8 cellular contexts compared by ENCODE assay signal in genomic region chr18:77063256-77063655, GRCh38.
A peak's percentile ranks its signal among the peaks of the same experiment; 100 is the strongest.
DNase-seq lines count a peak whose midpoint lies in the region; ATAC-seq, FAIRE-seq and TF ChIP-seq lines count a peak whose summit lies in the region.

No MANE protein-coding gene starts in this region.

- H3K4me1 ChIP-seq in neutrophil (ENCODE audit: control insufficient read depth in 1 of 2, insufficient read depth in 1 of 2, low read depth in 1 of 2, low read length in 1 of 2) = peaks cover 92 to 94% of the 10 kb centered on the region in 2 experiments

- DNase-seq in RCC 7860 (ENCODE audit: low spot score) (peak; percentile 65), NCI-H1048 (lab: John Stamatoyannopoulos, UW) (no peak), DMS79 (lab: John Stamatoyannopoulos, UW) (no peak)
- DNase-seq in activated gamma-delta T cell treated with anti-CD3 and anti-CD28 coated beads, Interleukin-2, amount 50 U/mL, for 16 hours (ENCODE audit: low read depth) = peak; percentile 63

- no peaks in the 10 kb centered on the region for H3K9me3 ChIP-seq in neutrophil

- peak; percentile 61 for TF ChIP-seq CTCF in neutrophil (IDR thresholded peaks at IDR 0.05)

- peak; percentile 25 for ATAC-seq in GM18508 (IDR thresholded peaks at IDR 0.05; ENCODE audit: insufficient read depth, unreplicated experiment)
- ATAC-seq in HG02870 (IDR thresholded peaks at IDR 0.05; ENCODE audit: unreplicated experiment) = peak; percentile 38
- ATAC-seq in HG03025 (IDR thresholded peaks at IDR 0.05; ENCODE audit: low FRiP score, unreplicated experiment) = no peak

- H3K27ac ChIP-seq in neutrophil = peak overlapping the region; percentile 99

- H3K36me3 ChIP-seq in neutrophil = peaks cover 55% of the 10 kb centered on the region

- FAIRE-seq in RCC 7860 (lab: Jason Lieb, UNC) = no peak

- no peaks in the 10 kb centered on the region for H3K27me3 ChIP-seq in neutrophil

- H3K4me3 ChIP-seq in neutrophil (ENCODE audit: low read depth in 1 of 2, low read length in 1 of 2) = peak overlapping the region; percentile 51 to 61

Comparison
In these comparisons a context has a peak if more than half of its experiments do, and no peak if none do; other contexts are left out.
1. DNase-seq: peak in RCC 7860 (single experiment) and activated gamma-delta T cell treated with anti-CD3 and anti-CD28 coated beads, Interleukin-2, amount 50 U/mL, for 16 hours (single experiment); none in NCI-H1048 (single experiment) and DMS79 (single experiment).